ENCODE assay signal across 8 cellular contexts in the genomic region with DNA sequence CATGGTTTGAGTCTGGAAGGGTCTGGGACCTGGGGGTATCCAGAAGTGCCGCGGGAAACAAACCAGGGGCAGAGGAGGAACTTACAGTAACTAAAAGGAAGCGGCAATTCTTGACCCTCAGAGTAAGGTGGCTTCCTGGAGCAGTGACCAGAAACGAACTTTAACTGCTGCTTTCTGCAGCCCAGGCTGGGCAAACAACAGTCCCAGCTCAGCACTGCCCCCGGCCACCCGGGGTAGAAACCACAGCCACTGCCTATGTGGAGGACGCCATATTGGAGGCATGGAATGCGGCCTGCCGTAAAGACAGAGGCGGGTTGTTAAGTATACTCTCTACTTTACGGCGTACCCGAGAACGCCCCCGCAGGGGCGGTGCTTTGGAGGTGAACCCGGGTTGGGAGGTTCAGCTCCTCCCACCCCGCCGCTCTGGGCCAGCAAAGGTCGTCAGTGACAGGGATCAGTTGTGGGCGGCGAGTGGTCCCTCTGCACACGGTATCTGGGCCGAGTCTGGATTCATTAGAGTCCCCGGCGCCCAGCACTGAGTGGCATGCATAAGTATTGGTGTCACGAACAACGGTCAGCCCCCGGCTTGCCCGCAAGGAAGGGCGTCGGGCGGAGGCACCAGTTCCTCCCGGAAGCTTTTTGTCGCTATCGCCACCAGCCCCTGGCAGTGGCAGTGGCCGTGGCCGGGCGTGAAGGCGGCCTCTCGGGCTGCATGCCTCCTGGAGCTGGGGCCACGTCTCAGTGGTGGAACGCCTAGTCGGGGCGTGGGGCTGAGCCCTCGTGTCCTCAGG. TPM values are rescaled to one million over a fixed set of nuclear protein-coding genes. Genes with fewer than 3 reads are reported as not detected.
DNase-seq lines count a peak whose midpoint lies in the region; ATAC-seq lines count a peak whose summit lies in the region.

A gene with protein sequence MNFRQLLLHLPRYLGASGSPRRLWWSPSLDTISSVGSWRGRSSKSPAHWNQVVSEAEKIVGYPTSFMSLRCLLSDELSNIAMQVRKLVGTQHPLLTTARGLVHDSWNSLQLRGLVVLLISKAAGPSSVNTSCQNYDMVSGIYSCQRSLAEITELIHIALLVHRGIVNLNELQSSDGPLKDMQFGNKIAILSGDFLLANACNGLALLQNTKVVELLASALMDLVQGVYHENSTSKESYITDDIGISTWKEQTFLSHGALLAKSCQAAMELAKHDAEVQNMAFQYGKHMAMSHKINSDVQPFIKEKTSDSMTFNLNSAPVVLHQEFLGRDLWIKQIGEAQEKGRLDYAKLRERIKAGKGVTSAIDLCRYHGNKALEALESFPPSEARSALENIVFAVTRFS (minus strand): TSS at position 282 of the 791 bp plus-strand sequence. CDS start 279 bp downstream, at position 3.

- no peaks in the 10 kb centered on the region for H3K4me1 ChIP-seq in GM23248 (ENCODE audit: insufficient read depth)

- peak within 1 kb of the TSS; percentile 89 for H3K4me3 ChIP-seq in GM23248

- ATAC-seq in naive B cell (ENCODE audit: low read depth in 2 of 2) = peak; percentile 92 to 95
- peak; percentile 98 for ATAC-seq in stimulated activated memory B cell treated with anti-CD40 and anti-IgM and Interleukin-4, amounts not matched to agents 10 μg/mL and 1 μg/mL and 100 μg/mL, for 72 hours

- in situ Hi-C loops in GM23248 (cut with MboI) = no loop called here

- peak within 1 kb of the TSS; percentile 78 for H3K4me2 ChIP-seq in GM23248 (ENCODE audit: unreplicated experiment)

- H3K9me2 ChIP-seq in GM23248 (ENCODE audit: insufficient read depth) = no peaks in the 10 kb centered on the region

- H3K4me3 Mint-ChIP-seq in naive B cell = peak within 1 kb of the TSS; percentile 94 to 99 (median 99)
- peak within 1 kb of the TSS; percentile 95 for H3K4me3 Mint-ChIP-seq in stimulated activated memory B cell treated with anti-CD40 and anti-IgM and Interleukin-4, amounts not matched to agents 10 μg/mL and 1 μg/mL and 100 μg/mL, for 72 hours

- peaks cover 43% of the 10 kb centered on the region for H3K79me2 ChIP-seq in GM23248 (ENCODE audit: insufficient read depth)

- H3K27me3 ChIP-seq in GM23248 (replicated peaks; ENCODE audit: insufficient read depth) = no peaks in the 10 kb centered on the region

- peak within 1 kb of the TSS; percentile 98 for H2AFZ ChIP-seq in GM23248

- H4K20me1 ChIP-seq in GM23248 (ENCODE audit: insufficient read depth) = no peaks in the 10 kb centered on the region

- H3K9me3 Mint-ChIP-seq in naive B cell = no peaks in the 10 kb centered on the region
- no peaks in the 10 kb centered on the region for H3K9me3 Mint-ChIP-seq in stimulated activated memory B cell treated with anti-CD40 and anti-IgM and Interleukin-4, amounts not matched to agents 10 μg/mL and 1 μg/mL and 100 μg/mL, for 72 hours

- H3K27ac ChIP-seq in GM23248 = peak within 1 kb of the TSS; percentile 65

- peak within 1 kb of the TSS; percentile 77 to 98 (median 96) for H3K27ac Mint-ChIP-seq in naive B cell
- H3K27ac Mint-ChIP-seq in stimulated activated memory B cell treated with anti-CD40 and anti-IgM and Interleukin-4, amounts not matched to agents 10 μg/mL and 1 μg/mL and 100 μg/mL, for 72 hours = peak within 1 kb of the TSS; percentile 95

- H3K36me3 ChIP-seq in GM23248 (ENCODE audit: low read depth) = no peaks in the 10 kb centered on the region

- H3K36me3 Mint-ChIP-seq in naive B cell = no peaks in the 10 kb centered on the region
- no peaks in the 10 kb centered on the region for H3K36me3 Mint-ChIP-seq in stimulated activated memory B cell treated with anti-CD40 and anti-IgM and Interleukin-4, amounts not matched to agents 10 μg/mL and 1 μg/mL and 100 μg/mL, for 72 hours

- H3K27me3 Mint-ChIP-seq in naive B cell = no peaks in the 10 kb centered on the region
- no peaks in the 10 kb centered on the region for H3K27me3 Mint-ChIP-seq in stimulated activated memory B cell treated with anti-CD40 and anti-IgM and Interleukin-4, amounts not matched to agents 10 μg/mL and 1 μg/mL and 100 μg/mL, for 72 hours

- peak within 1 kb of the TSS; percentile 88 for H3K9ac ChIP-seq in GM23248

- H3F3A ChIP-seq in GM23248 (ENCODE audit: insufficient read depth) = no peaks in the 10 kb centered on the region

- no peaks in the 10 kb centered on the region for H3K9me3 ChIP-seq in GM23248 (ENCODE audit: low read depth)

- peaks cover 16 to 36% (median 26%) of the 10 kb centered on the region in 3 donors for H3K4me1 Mint-ChIP-seq in naive B cell
- H3K4me1 Mint-ChIP-seq in stimulated activated memory B cell treated with anti-CD40 and anti-IgM and Interleukin-4, amounts not matched to agents 10 μg/mL and 1 μg/mL and 100 μg/mL, for 72 hours = peaks cover 30% of the 10 kb centered on the region

- DNase-seq in EH (ENCODE audit: low read depth) (peak; percentile 97), GM23248 (peak; percentile 99), Kasumi-1 (lab: John Stamatoyannopoulos, UW) (peak; percentile 97), RKO (ENCODE audit: low spot score) (peak; percentile 98), activated T-helper 1 cell treated with Interleukin-2 at 50 U/mL for 16 hours (ENCODE audit: low read depth) (peak; percentile 90), fibroblast of gingiva (ENCODE audit: low read depth) (peak; percentile 97), naive B cell (peak; percentile 96)

- WGBS in GM23248 (ENCODE audit: low coverage in 1 of 2, low lambda C conversion rate in 2 of 2, missing lambda C conversion rate in 2 of 2), 2 experiments = 2% methylated on average over 36 to 43 of the region's 46 CpGs

RNA-seq across cellular contexts. Expression of the gene that starts here (rescaled TPM):
- 10.3 and 12.5 TPM in 2 replicates for total RNA-seq in GM23248 (2014; rRNA removed; shearing (Covaris generic))
- polyA plus RNA-seq in GM23248 (2016; fragmentation: Nextera tagmentation; extraction: Ambion mirVana) (9.9 and 11.4 TPM in 2 replicates), naive B cell (ENCODE audit: low read depth in 6 of 6) (10 to 100 TPM; 11.5 to 19.7 (median 16.6) TPM)

Comparison
In these comparisons a context has a peak if more than half of its experiments do, and no peak if none do; other contexts are left out.
1. Peak in every context shown above with its lines: DNase-seq, ATAC-seq, H3K4me3 ChIP-seq and H3K27ac ChIP-seq.